Comparison of ENCODE assay signal across 8 cellular contexts in the genomic region with DNA sequence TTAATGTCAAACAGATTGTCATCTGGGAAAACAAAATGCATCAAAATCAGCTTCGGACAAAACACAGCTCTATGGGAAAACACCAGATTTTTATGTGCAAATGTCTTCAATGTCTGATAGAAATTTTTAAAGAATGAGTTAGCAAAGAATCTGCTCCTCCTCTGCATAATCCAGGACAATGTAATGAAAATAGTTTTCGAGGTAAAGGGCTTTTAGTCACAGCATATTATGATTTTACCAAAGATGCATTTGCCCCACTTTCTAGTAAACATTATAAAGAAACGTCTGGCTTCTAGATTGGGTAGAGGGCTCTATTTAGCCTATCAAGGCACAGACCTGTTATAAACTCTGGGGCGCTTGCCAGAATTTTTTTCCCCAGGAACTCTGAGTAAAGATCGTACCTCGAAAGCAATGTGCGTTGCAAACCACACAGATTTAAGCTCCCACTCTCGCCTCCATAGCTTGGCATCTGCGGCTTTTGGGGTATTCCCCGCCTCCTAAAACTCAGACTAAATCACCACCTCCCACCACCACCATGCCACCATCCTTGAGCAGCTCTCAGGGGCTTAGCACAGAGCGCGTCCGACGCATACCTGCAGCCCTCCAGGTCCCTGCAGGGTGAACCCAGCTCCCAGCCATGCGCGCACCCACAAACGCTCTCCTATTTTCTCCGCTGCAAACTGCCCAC. TPM values are rescaled to one million over a fixed set of nuclear protein-coding genes. Genes with fewer than 3 reads are reported as not detected.
DNase-seq lines count a peak whose midpoint lies in the region; ATAC-seq and TF ChIP-seq lines count a peak whose summit lies in the region.

No MANE protein-coding gene starts in this region.

- H3K27me3 ChIP-seq in OCI-LY1 (ENCODE audit: insufficient read depth, low read length) (0 out of 2 replicates have a peak, but pooled peaks cover 5% of the 10 kb centered on the region), iPS-18a (ENCODE audit: control insufficient read depth, insufficient read depth, low read length) (peaks cover 57% of the 10 kb centered on the region)

- DNase-seq in DMS 273 (lab: John Stamatoyannopoulos, UW; ENCODE audit: unreplicated experiment), result peak; percentile 41
- no peak for DNase-seq in DMS 273 treated with DMSO at 0.1 percent for 48 hours (lab: John Stamatoyannopoulos, UW)
- DNase-seq in activated naive CD8-positive, alpha-beta T cell treated with anti-CD3 and anti-CD28 coated beads for 36 hours, result peak; percentile 46
- peak; percentile 24 to 30 (median 30) for DNase-seq in stimulated activated CD4-positive, alpha-beta T cell treated with anti-CD3 and anti-CD28 coated beads, Interleukin-12 subunit alpha, Interleukin-12 subunit beta, amount 100 ng/mL, for 48 hours (ENCODE audit: low read depth in 2 of 3, low spot score in 1 of 3)
- DNase-seq in UCSD-AML1 (lab: John Stamatoyannopoulos, UW; ENCODE audit: unreplicated experiment), result no peak

- ATAC-seq in GM21423 (IDR thresholded peaks at IDR 0.05; ENCODE audit: unreplicated experiment), result no peak

- H3F3A ChIP-seq in OCI-LY1 (ENCODE audit: insufficient read depth, low read length), result no peaks in the 10 kb centered on the region

- H3K9ac ChIP-seq in OCI-LY1 (ENCODE audit: low read length) (no peak overlapping the region), iPS-18a (ENCODE audit: low read length) (no peak overlapping the region)

- H3K36me3 Mint-ChIP-seq in activated naive CD8-positive, alpha-beta T cell treated with anti-CD3 and anti-CD28 coated beads for 36 hours, result peaks cover 3% of the 10 kb centered on the region

- no peaks in the 10 kb centered on the region for H3K36me3 ChIP-seq in OCI-LY1 (ENCODE audit: insufficient read depth, low read length)
- no peaks in the 10 kb centered on the region for H3K36me3 ChIP-seq in iPS-18a (ENCODE audit: control insufficient read depth, low read depth, low read length)

- H3K9me3 ChIP-seq in OCI-LY1 (ENCODE audit: low read length) (no peaks in the 10 kb centered on the region), iPS-18a (ENCODE audit: control insufficient read depth, low read depth, low read length) (no peaks in the 10 kb centered on the region)

- no peak overlapping the region for H3K27ac Mint-ChIP-seq in activated naive CD8-positive, alpha-beta T cell treated with anti-CD3 and anti-CD28 coated beads for 36 hours

- H3K27me3 Mint-ChIP-seq in activated naive CD8-positive, alpha-beta T cell treated with anti-CD3 and anti-CD28 coated beads for 36 hours, result peaks cover 11% of the 10 kb centered on the region

- peak overlapping the region; percentile 56 for H3K4me3 ChIP-seq in OCI-LY1 (ENCODE audit: low read depth, low read length, poor library complexity, severe bottlenecking)
- H3K4me3 ChIP-seq in iPS-18a (ENCODE audit: low read length), result peak overlapping the region; percentile 71

- no peak overlapping the region for H2AFZ ChIP-seq in OCI-LY1 (ENCODE audit: low read length)

- H3K9me3 Mint-ChIP-seq in activated naive CD8-positive, alpha-beta T cell treated with anti-CD3 and anti-CD28 coated beads for 36 hours, result peaks cover 7% of the 10 kb centered on the region

- TF ChIP-seq CTCF in OCI-LY1 (IDR thresholded peaks at IDR 0.05; ENCODE audit: low read length), result no peak

- no peaks in the 10 kb centered on the region for H4K20me1 ChIP-seq in OCI-LY1 (ENCODE audit: insufficient read depth, low read length)

- peaks cover 4% of the 10 kb centered on the region for H3K4me1 ChIP-seq in OCI-LY1 (ENCODE audit: insufficient read depth, low read length, severe bottlenecking)
- no peaks in the 10 kb centered on the region for H3K4me1 ChIP-seq in iPS-18a (ENCODE audit: control insufficient read depth, low read depth, low read length)

- H3K4me1 Mint-ChIP-seq in activated naive CD8-positive, alpha-beta T cell treated with anti-CD3 and anti-CD28 coated beads for 36 hours, result peaks cover 29% of the 10 kb centered on the region

- no peaks in the 10 kb centered on the region for H3K9me2 ChIP-seq in OCI-LY1 (ENCODE audit: low read depth, low read length)

- H3K27ac ChIP-seq in OCI-LY1 (ENCODE audit: low read depth, low read length, poor library complexity, severe bottlenecking), result no peak overlapping the region
- no peak overlapping the region for H3K27ac ChIP-seq in iPS-18a (ENCODE audit: low read length)

- H3K4me2 ChIP-seq in OCI-LY1 (ENCODE audit: low read length), result peak overlapping the region; percentile 78; the same call in 1 of the 2 replicates

- peak overlapping the region; percentile 76 for H3K4me3 Mint-ChIP-seq in activated naive CD8-positive, alpha-beta T cell treated with anti-CD3 and anti-CD28 coated beads for 36 hours

- H3K79me2 ChIP-seq in OCI-LY1 (ENCODE audit: insufficient read depth, low read length), result no peaks in the 10 kb centered on the region

RNA-seq across cellular contexts. Expression of gene ACVR1C, which starts 0.9 kb away (rescaled TPM):
- 1 to 10 TPM in 1 of 2 experiments, under 1 TPM in 1; 0.99 to 1.0 TPM for total RNA-seq in activated naive CD8-positive, alpha-beta T cell treated with anti-CD3 and anti-CD28 coated beads for 36 hours

Comparison
In these comparisons a context has a peak if more than half of its experiments do, and no peak if none do; other contexts are left out.
1. DNase-seq: peak in DMS 273 (single experiment), activated naive CD8-positive, alpha-beta T cell treated with anti-CD3 and anti-CD28 coated beads for 36 hours (single experiment) and stimulated activated CD4-positive, alpha-beta T cell treated with anti-CD3 and anti-CD28 coated beads, Interleukin-12 subunit alpha, Interleukin-12 subunit beta, amount 100 ng/mL, for 48 hours (3 of 3); none in DMS 273 treated with DMSO at 0.1 percent for 48 hours (single experiment) and UCSD-AML1 (single experiment).